ENCODE assay signal across 8 cellular contexts in the genomic region with DNA sequence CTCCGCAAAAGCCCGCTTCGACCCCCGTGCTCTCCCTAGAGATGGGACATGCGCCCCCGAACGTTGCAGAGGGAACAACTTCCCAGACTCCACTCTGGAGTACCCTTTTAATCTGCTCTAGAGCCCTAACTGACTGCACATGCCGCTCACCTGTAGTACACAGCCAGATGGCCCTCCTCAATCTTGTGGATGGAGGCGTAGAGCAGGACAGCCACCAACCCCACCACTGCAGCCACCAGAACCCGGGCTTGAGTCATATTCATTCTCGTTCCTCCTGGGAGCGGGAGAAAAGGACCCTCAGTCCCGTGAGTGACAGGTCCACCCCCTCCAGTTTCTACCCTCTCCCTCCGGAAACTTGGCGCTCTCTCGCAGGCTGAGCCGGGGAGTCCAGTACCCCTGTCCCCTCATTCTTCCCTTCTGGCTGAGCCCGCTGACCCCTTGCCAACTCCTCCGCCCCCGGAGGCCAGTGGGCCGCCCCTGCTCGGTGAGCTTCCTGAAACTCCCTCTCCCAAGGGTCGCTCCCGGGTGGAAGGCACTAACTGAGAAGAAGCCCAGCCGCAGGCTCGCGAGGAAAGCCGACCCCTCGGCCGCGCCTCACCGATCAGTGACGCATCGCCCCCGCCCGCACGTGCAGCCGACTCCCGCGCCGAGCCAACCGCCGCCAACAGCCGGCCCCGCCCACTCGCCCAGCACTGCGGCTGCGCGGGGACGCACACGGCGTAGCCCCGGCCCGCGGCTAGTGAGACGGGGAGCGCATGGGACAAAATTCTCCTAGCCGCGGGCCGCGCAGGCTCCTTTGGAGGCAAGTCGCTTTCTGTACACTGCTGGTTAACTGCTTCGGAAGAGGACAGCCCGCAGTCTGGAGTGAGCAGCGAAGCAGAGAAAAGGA. TPM values are rescaled to one million over a fixed set of nuclear protein-coding genes. Genes with fewer than 3 reads are reported as not detected.
DNase-seq lines count a peak whose midpoint lies in the region; ATAC-seq and TF ChIP-seq lines count a peak whose summit lies in the region.

A gene (minus strand): TSS at position 666 of the 889 bp plus-strand sequence. CDS start 403 bp downstream, at position 263.

- peaks cover 48% of the 10 kb centered on the region for H3K4me1 ChIP-seq in DND-41 (ENCODE audit: insufficient read depth, low read length)
- H3K4me1 ChIP-seq in GM23248 (ENCODE audit: insufficient read depth): peaks cover 27% of the 10 kb centered on the region

- in situ Hi-C loops in GM23248 (cut with MboI): no loop called here

- DNase-seq in DND-41 (peak; percentile 94), GM23248 (peak; percentile 98), LHCN-M2 (ENCODE audit: low read depth) (peak; percentile 91), RWPE1 (ENCODE audit: low spot score) (peak; percentile 96), fibroblast of mammary gland (ENCODE audit: low read depth) (peak; percentile 85), natural killer cell (peak; percentile 93)
- DNase-seq in stimulated activated naive CD4-positive, alpha-beta T cell (lab: John Stamatoyannopoulos, UW): peak; percentile 80 to 89 (median 86)

- CTCF ChIA-PET in RWPE1 (lab: Yijun Ruan, JAX): interaction anchor here (0.6 kb wide), 1 partner anchor 393 kb away, joined by 4 read pairs; no protein-coding TSS in a partner anchor

- H3K36me3 ChIP-seq in DND-41 (ENCODE audit: insufficient read depth, low read length) (peaks cover 51% of the 10 kb centered on the region), GM23248 (ENCODE audit: low read depth) (peaks cover 17% of the 10 kb centered on the region; the same call in 1 of the 2 replicates)

- H3K4me3 ChIP-seq in DND-41 (ENCODE audit: low read depth in 1 of 2, low read length in 2 of 2): peak within 1 kb of the TSS; percentile 77 to 86
- H3K4me3 ChIP-seq in GM23248: peak within 1 kb of the TSS; percentile 89
- H3K4me3 ChIP-seq in fibroblast of mammary gland (ENCODE audit: control insufficient read depth, low read depth, low read length): peak within 1 kb of the TSS; percentile 80

- no peaks in the 10 kb centered on the region for H3K9me3 ChIP-seq in DND-41 (ENCODE audit: insufficient read depth, low read length, severe bottlenecking)
- no peaks in the 10 kb centered on the region for H3K9me3 ChIP-seq in GM23248 (ENCODE audit: low read depth)

- H3K4me2 ChIP-seq in DND-41 (ENCODE audit: insufficient read depth, low read length): peak within 1 kb of the TSS; percentile 93
- H3K4me2 ChIP-seq in GM23248 (ENCODE audit: unreplicated experiment): peak within 1 kb of the TSS; percentile 97

- intact Hi-C loops in natural killer cell (cut with micrococcal nuclease): loop anchor here (1.0 kb wide), 1 partner anchor 82 kb away; a partner anchor contains a TSS

- H3K9me2 ChIP-seq in GM23248 (ENCODE audit: insufficient read depth): no peaks in the 10 kb centered on the region

- TF ChIP-seq CTCF in DND-41 (IDR thresholded peaks at IDR 0.05; ENCODE audit: borderline replicate concordance, extremely low read depth, low read length, poor library complexity, severe bottlenecking): peak; percentile 43
- no peak for TF ChIP-seq CTCF in RWPE1 (conservative IDR thresholded peaks at IDR 0.05; ENCODE audit: low read depth)
- peak; percentile 4 for TF ChIP-seq CTCF in fibroblast of mammary gland (conservative IDR thresholded peaks at IDR 0.05; ENCODE audit: control insufficient read depth, insufficient read depth, low read depth, low read length)
- TF ChIP-seq CTCF in natural killer cell (IDR thresholded peaks at IDR 0.05): no peak

- H3K9ac ChIP-seq in DND-41 (ENCODE audit: low read depth, low read length) (peak within 1 kb of the TSS; percentile 90), GM23248 (peak within 1 kb of the TSS; percentile 88)

- peak within 1 kb of the TSS; percentile 91 for H3K27ac Mint-ChIP-seq in activated T-helper 17 cell treated with anti-CD3 and anti-CD28 coated beads, Interleukin-2, amount 50 U/mL, for 72 hours
- peak within 1 kb of the TSS; percentile 92 to 98 for H3K27ac Mint-ChIP-seq in natural killer cell

- H4K20me1 ChIP-seq in DND-41 (ENCODE audit: insufficient read depth, low read length) (peaks cover 6% of the 10 kb centered on the region), GM23248 (ENCODE audit: insufficient read depth) (no peaks in the 10 kb centered on the region)

- H3K4me3 Mint-ChIP-seq in activated T-helper 17 cell treated with anti-CD3 and anti-CD28 coated beads, Interleukin-2, amount 50 U/mL, for 72 hours: peak within 1 kb of the TSS; percentile 91
- peak within 1 kb of the TSS; percentile 98 for H3K4me3 Mint-ChIP-seq in natural killer cell

- peaks cover 83% of the 10 kb centered on the region for H3K36me3 Mint-ChIP-seq in activated T-helper 17 cell treated with anti-CD3 and anti-CD28 coated beads, Interleukin-2, amount 50 U/mL, for 72 hours (ENCODE audit: low read depth)
- peaks cover 1% of the 10 kb centered on the region for H3K36me3 Mint-ChIP-seq in natural killer cell

- 1% methylated on average over 63 to 65 of the region's 65 CpGs for WGBS in GM23248 (ENCODE audit: low coverage in 1 of 2, low lambda C conversion rate in 2 of 2, missing lambda C conversion rate in 2 of 2), 2 experiments

- H3K79me2 ChIP-seq in DND-41 (ENCODE audit: insufficient read depth, low read length) (peaks cover 96% of the 10 kb centered on the region), GM23248 (ENCODE audit: insufficient read depth) (peaks cover 75% of the 10 kb centered on the region)

- H3K27me3 Mint-ChIP-seq in activated T-helper 17 cell treated with anti-CD3 and anti-CD28 coated beads, Interleukin-2, amount 50 U/mL, for 72 hours: no peaks in the 10 kb centered on the region
- H3K27me3 Mint-ChIP-seq in natural killer cell (ENCODE audit: low read depth in 2 of 2): no peaks in the 10 kb centered on the region

- H3K9me3 Mint-ChIP-seq in activated T-helper 17 cell treated with anti-CD3 and anti-CD28 coated beads, Interleukin-2, amount 50 U/mL, for 72 hours: no peaks in the 10 kb centered on the region
- H3K9me3 Mint-ChIP-seq in natural killer cell: no peaks in the 10 kb centered on the region

- H3K27ac ChIP-seq in DND-41 (ENCODE audit: low read length): peak within 1 kb of the TSS; percentile 97
- peak within 1 kb of the TSS; percentile 68 for H3K27ac ChIP-seq in GM23248
- H3K27ac ChIP-seq in RWPE1: peak within 1 kb of the TSS; percentile 83

- POLR2A ChIA-PET in RWPE1 (lab: Yijun Ruan, JAX; ENCODE audit: low non-redundant PET): no interaction called here

- H2AFZ ChIP-seq in DND-41 (ENCODE audit: low read depth, low read length) (peak within 1 kb of the TSS; percentile 95), GM23248 (peak within 1 kb of the TSS; percentile 95)

- peaks cover 38% of the 10 kb centered on the region for H3K4me1 Mint-ChIP-seq in activated T-helper 17 cell treated with anti-CD3 and anti-CD28 coated beads, Interleukin-2, amount 50 U/mL, for 72 hours
- peaks cover 44 to 50% of the 10 kb centered on the region in 2 donors for H3K4me1 Mint-ChIP-seq in natural killer cell

- peak; percentile 86 for ATAC-seq in DND-41 (ENCODE audit: insufficient read depth, low read depth)
- ATAC-seq in activated T-helper 17 cell treated with anti-CD3 and anti-CD28 coated beads, Interleukin-2, amount 50 U/mL, for 72 hours (replicated peaks): peak; percentile 89
- ATAC-seq in natural killer cell: peak; percentile 92 to 96 (median 95)

- peaks cover 29% of the 10 kb centered on the region for H3F3A ChIP-seq in GM23248 (ENCODE audit: insufficient read depth)

- H3K27me3 ChIP-seq in DND-41 (ENCODE audit: insufficient read depth, low read length, poor library complexity) (no peaks in the 10 kb centered on the region), GM23248 (replicated peaks; ENCODE audit: insufficient read depth) (no peaks in the 10 kb centered on the region)

RNA-seq across cellular contexts. Expression of the gene that starts here (rescaled TPM):
- total RNA-seq in GM23248 (2014; rRNA removed; shearing (Covaris generic)): 32.2 and 43.3 TPM in 2 replicates
- polyA plus RNA-seq in GM23248 (2016; fragmentation: Nextera tagmentation; extraction: Ambion mirVana): 62.5 and 63.3 TPM in 2 replicates
- total RNA-seq in LHCN-M2 (2014; rRNA removed) (74.7 and 75.7 TPM in 2 replicates), natural killer cell (1 to 10 TPM; 3.9 to 6.9 (median 5.1) TPM)
- 51.8 TPM for polyA plus RNA-seq in LHCN-M2 (2012)
- 10 to 100 TPM; 12.1 to 19.1 TPM for total RNA-seq in activated T-helper 17 cell treated with anti-CD3 and anti-CD28 coated beads, Interleukin-2, amount 50 U/mL, for 72 hours

Comparison
In these comparisons a context has a peak if more than half of its experiments do, and no peak if none do; other contexts are left out.
1. Peak in every context shown above with its lines: DNase-seq, ATAC-seq, H3K4me3 ChIP-seq and H3K27ac ChIP-seq.
2. CTCF ChIP-seq: peak in DND-41 (single experiment) and fibroblast of mammary gland (single experiment); none in RWPE1 (single experiment) and natural killer cell (single experiment).